Comparison of ENCODE assay signal across 11 cellular contexts in the genomic region with DNA sequence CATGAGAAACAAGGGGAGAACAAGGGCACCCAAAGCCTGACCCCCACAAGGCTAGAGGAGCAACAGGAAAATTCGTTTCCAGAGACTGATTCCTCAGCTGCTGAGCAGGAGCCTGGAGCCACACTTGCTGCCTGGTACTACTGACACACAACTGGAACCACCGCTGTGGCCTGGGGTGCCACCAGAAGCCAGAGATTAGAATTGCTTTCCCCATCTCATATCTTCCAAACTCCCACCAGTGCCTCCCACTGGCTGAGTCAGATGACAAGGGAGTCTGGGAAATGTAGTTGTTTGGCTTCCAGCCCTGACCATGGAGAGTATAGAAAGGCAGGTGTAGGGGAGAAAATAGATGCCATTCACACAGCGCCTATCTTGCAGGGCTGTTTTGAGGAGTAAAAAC.
DNase-seq lines count a peak whose midpoint lies in the region; ATAC-seq lines count a peak whose summit lies in the region.
"Had no signal": no experiment of that assay in that cellular context is flagged by ENCODE, and none has a peak within 500 bp of the region (broad histone marks: within the 10 kb centered on the region; RNA-seq: fewer than 3 reads in every experiment).

No MANE protein-coding gene starts in this region.

- ATAC-seq in GM19324 (IDR thresholded peaks at IDR 0.05; ENCODE audit: low FRiP score, unreplicated experiment) (no peak), GM18907 (IDR thresholded peaks at IDR 0.05; ENCODE audit: unreplicated experiment) (no peak), HG02610 (IDR thresholded peaks at IDR 0.05; ENCODE audit: unreplicated experiment) (no peak)
- ATAC-seq: CD8-positive, alpha-beta T cell; left cardiac atrium had no signal

- DNase-seq in stimulated activated CD4-positive, alpha-beta T cell treated with anti-CD3 and anti-CD28 coated beads, Interleukin-12 subunit alpha, Interleukin-12 subunit beta, amount 100 ng/mL, for 48 hours (ENCODE audit: low read depth in 2 of 3, low spot score in 1 of 3), result peak; percentile 30 to 46 (median 33)
- no peak for DNase-seq in stimulated activated CD4-positive, alpha-beta T cell treated with anti-CD3 and anti-CD28 coated beads, Interleukin-12 subunit alpha, Interleukin-12 subunit beta, amount 100 ng/mL, for 4 hours
- peak; percentile 34 for DNase-seq in UCSD-AML1 (lab: John Stamatoyannopoulos, UW; ENCODE audit: unreplicated experiment)
- DNase-seq in head of caudate nucleus, result peak in 36 of 42 donors; percentile 15 to 84 (median 58)
- DNase-seq in NK-92 treated with Interleukin-12 subunit alpha and Interleukin-12 subunit beta, amount 100 ng/mL, for 24 hours (lab: John Stamatoyannopoulos, UW), result no peak
- DNase-seq: CD8-positive, alpha-beta T cell; left cardiac atrium; T-helper 9 cell had no signal

- intact Hi-C loops in head of caudate nucleus (cut with DNase I), result loop anchor here (10.0 kb wide), 1 partner anchor 103 kb away; no protein-coding TSS in a partner anchor

Comparison
In these comparisons a context has a peak if more than half of its experiments do, and no peak if none do; other contexts are left out.
1. DNase-seq: peak in stimulated activated CD4-positive, alpha-beta T cell treated with anti-CD3 and anti-CD28 coated beads, Interleukin-12 subunit alpha, Interleukin-12 subunit beta, amount 100 ng/mL, for 48 hours (3 of 3), UCSD-AML1 (single experiment) and head of caudate nucleus (36 of 42); none in stimulated activated CD4-positive, alpha-beta T cell treated with anti-CD3 and anti-CD28 coated beads, Interleukin-12 subunit alpha, Interleukin-12 subunit beta, amount 100 ng/mL, for 4 hours (single experiment) and NK-92 treated with Interleukin-12 subunit alpha and Interleukin-12 subunit beta, amount 100 ng/mL, for 24 hours (single experiment).